8 cellular contexts compared by ENCODE assay signal in genomic region chr3:105367406-105368213, GRCh38. TPM values are rescaled to one million over a fixed set of nuclear protein-coding genes. Genes with fewer than 3 reads are reported as not detected.
A peak's percentile ranks its signal among the peaks of the same experiment; 100 is the strongest.
DNase-seq lines count a peak whose midpoint lies in the region; ATAC-seq and TF ChIP-seq lines count a peak whose summit lies in the region.

No MANE protein-coding gene starts in this region.

- no peak for TF ChIP-seq POLR2A in heart left ventricle (IDR thresholded peaks at IDR 0.05)

- H3K4me3 Mint-ChIP-seq in activated naive CD8-positive, alpha-beta T cell treated with anti-CD3 and anti-CD28 coated beads, Interleukin-2, amount 10 ng/mL, durations not matched to agents 7 days and 5 days: peak overlapping the region; percentile 88

- peak overlapping the region; percentile 72 for H2AFZ ChIP-seq in parathyroid adenoma

- H3K4me3 ChIP-seq in heart left ventricle (peak overlapping the region; percentile 25 to 72 (median 62)), parathyroid adenoma (ENCODE audit: low read depth, low read length) (peak overlapping the region; percentile 78), urinary bladder (ENCODE audit: low read depth, low read length) (peak overlapping the region; percentile 63)

- H3K9me3 ChIP-seq in heart left ventricle: no peaks in the 10 kb centered on the region
- H3K9me3 ChIP-seq in parathyroid adenoma (ENCODE audit: control insufficient read depth, low read length): no peaks in the 10 kb centered on the region

- H3K4me2 ChIP-seq in parathyroid adenoma (ENCODE audit: low read length): peak overlapping the region; percentile 94

- ATAC-seq in GM21390 (IDR thresholded peaks at IDR 0.05; ENCODE audit: unreplicated experiment) (peak; percentile 17), heart left ventricle (peak in 3 of 4 donors; percentile 13 to 42 (median 41))
- ATAC-seq in activated naive CD8-positive, alpha-beta T cell treated with anti-CD3 and anti-CD28 coated beads, Interleukin-2, amount 10 ng/mL, durations not matched to agents 7 days and 5 days (ENCODE audit: low read depth): no peak

- peaks cover 19% of the 10 kb centered on the region for H3K27me3 Mint-ChIP-seq in activated naive CD8-positive, alpha-beta T cell treated with anti-CD3 and anti-CD28 coated beads, Interleukin-2, amount 10 ng/mL, durations not matched to agents 7 days and 5 days

- H3K36me3 ChIP-seq in heart left ventricle: no peaks in the 10 kb centered on the region
- H3K36me3 ChIP-seq in parathyroid adenoma (ENCODE audit: control insufficient read depth, insufficient read depth, low read length): no peaks in the 10 kb centered on the region
- H3K36me3 ChIP-seq in urinary bladder (ENCODE audit: insufficient read depth): no peaks in the 10 kb centered on the region

- intact Hi-C loops in heart left ventricle (cut with DNase I): loop anchor here in 7 of 10 donors (2.0 to 10.0 kb wide), 5 partner anchors 151 to 1095 kb away; no protein-coding TSS in a partner anchor

- H3K27ac ChIP-seq in heart left ventricle (peak overlapping the region in 7 of 12 donors; percentile 14 to 73 (median 32)), parathyroid adenoma (peak overlapping the region; percentile 92), urinary bladder (ENCODE audit: low read depth) (peak overlapping the region; percentile 7)

- peaks cover 0 to 43% (median 21%) of the 10 kb centered on the region in 12 donors for H3K4me1 ChIP-seq in heart left ventricle
- H3K4me1 ChIP-seq in parathyroid adenoma: peaks cover 4% of the 10 kb centered on the region
- peaks cover 2% of the 10 kb centered on the region for H3K4me1 ChIP-seq in urinary bladder (ENCODE audit: insufficient read depth)

- no peaks in the 10 kb centered on the region for H3K27me3 ChIP-seq in heart left ventricle
- no peaks in the 10 kb centered on the region for H3K27me3 ChIP-seq in parathyroid adenoma (ENCODE audit: control insufficient read depth, insufficient read depth, low read length)

- POLR2A ChIA-PET in activated naive CD8-positive, alpha-beta T cell treated with anti-CD3 and anti-CD28 coated beads, Interleukin-2, amount 10 ng/mL, durations not matched to agents 7 days and 5 days (lab: Charles Lee): no interaction called here

- H3K4me1 Mint-ChIP-seq in activated naive CD8-positive, alpha-beta T cell treated with anti-CD3 and anti-CD28 coated beads, Interleukin-2, amount 10 ng/mL, durations not matched to agents 7 days and 5 days: peaks cover 28% of the 10 kb centered on the region

- peak overlapping the region; percentile 94 for H3K27ac Mint-ChIP-seq in activated naive CD8-positive, alpha-beta T cell treated with anti-CD3 and anti-CD28 coated beads, Interleukin-2, amount 10 ng/mL, durations not matched to agents 7 days and 5 days

- no peaks in the 10 kb centered on the region for H3K9me3 Mint-ChIP-seq in activated naive CD8-positive, alpha-beta T cell treated with anti-CD3 and anti-CD28 coated beads, Interleukin-2, amount 10 ng/mL, durations not matched to agents 7 days and 5 days

- TF ChIP-seq CTCF in heart left ventricle (IDR thresholded peaks at IDR 0.05) (peak in 1 of 12 donors; percentile 28), parathyroid adenoma (IDR thresholded peaks at IDR 0.05) (no peak)

- WGBS in heart left ventricle, 4 donors: 1 to 9% (median 3%) methylated on average over 16 to 37 of the region's 37 CpGs
- WGBS in urinary bladder: under 1% methylated on average over 37 of the region's 37 CpGs

- peak overlapping the region; percentile 83 for H3K9ac ChIP-seq in parathyroid adenoma

- no peaks in the 10 kb centered on the region for H3K36me3 Mint-ChIP-seq in activated naive CD8-positive, alpha-beta T cell treated with anti-CD3 and anti-CD28 coated beads, Interleukin-2, amount 10 ng/mL, durations not matched to agents 7 days and 5 days

- H3K79me2 ChIP-seq in parathyroid adenoma: peaks cover 24% of the 10 kb centered on the region

- DNase-seq in DMS79 (lab: John Stamatoyannopoulos, UW) (peak; percentile 43), HuH-7.5 (ENCODE audit: low spot score) (peak; percentile 43), SKM-1 treated with dmso at 0.1 percent for 144 hours (lab: John Stamatoyannopoulos, UW; ENCODE audit: unreplicated experiment) (peak; percentile 84), heart left ventricle (peak; percentile 53 to 78 (median 61))
- peak; percentile 59 for DNase-seq in activated naive CD8-positive, alpha-beta T cell treated with anti-CD3 and anti-CD28 coated beads, Interleukin-2, amount 10 ng/mL, durations not matched to agents 7 days and 5 days

RNA-seq across cellular contexts. Expression of gene ALCAM, which starts 0.9 kb away (rescaled TPM):
- 1 to 10 TPM; 8.1 to 8.2 TPM for total RNA-seq in activated naive CD8-positive, alpha-beta T cell treated with anti-CD3 and anti-CD28 coated beads, Interleukin-2, amount 10 ng/mL, durations not matched to agents 7 days and 5 days
- total RNA-seq in heart left ventricle (10 to 100 TPM in 2 of 9 donors, 1 to 10 TPM in 7; 2.3 to 19.9 (median 5.5) TPM), urinary bladder (153 TPM)
- polyA plus RNA-seq in heart left ventricle (1 to 10 TPM in 1 of 2 donors, under 1 TPM in 1; 0.91 to 5.8 TPM), urinary bladder (33.7 TPM)

Comparison
In these comparisons a context has a peak if more than half of its experiments do, and no peak if none do; other contexts are left out.
1. H3K27ac ChIP-seq: peak in every context shown above with its lines; median percentile 92 in parathyroid adenoma; 32 in heart left ventricle; 7 in urinary bladder.